ENCODE assay signal across 1 cellular context in genomic region chr12:109428038-109428629, GRCh38.
TF ChIP-seq lines count a peak whose summit lies in the region.

No MANE protein-coding gene starts in this region.

TF ChIP-seq in HepG2, 621 proteins besides CTCF, POLR2A, EP300 and RAD21 (continued from another document and continues in another):
- TF ChIP-seq ZNF687 (CRISPR knock-in tag; IDR thresholded peaks at IDR 0.05) (no peak), ZNF281 (CRISPR knock-in tag; IDR thresholded peaks at IDR 0.05; ENCODE audit: borderline replicate concordance) (no peak), RFXANK (CRISPR knock-in tag; IDR thresholded peaks at IDR 0.05) (no peak), ZNF607 (CRISPR knock-in tag; IDR thresholded peaks at IDR 0.05; ENCODE audit: borderline replicate concordance) (no peak), RCOR2 (CRISPR knock-in tag; IDR thresholded peaks at IDR 0.05) (no peak), SMYD3 (CRISPR knock-in tag; IDR thresholded peaks at IDR 0.05) (no peak), HMGXB3 (CRISPR knock-in tag; IDR thresholded peaks at IDR 0.05; ENCODE audit: borderline replicate concordance) (no peak), MYPOP (CRISPR knock-in tag; IDR thresholded peaks at IDR 0.05) (no peak), ZNF333 (CRISPR knock-in tag; IDR thresholded peaks at IDR 0.05; ENCODE audit: borderline replicate concordance) (no peak), RAD51 (IDR thresholded peaks at IDR 0.05; ENCODE audit: borderline replicate concordance) (no peak), BCL6 (CRISPR knock-in tag; IDR thresholded peaks at IDR 0.05) (0 out of 2 replicates have a peak, but pooled peaks have one; percentile 32), KAT2B (IDR thresholded peaks at IDR 0.05; ENCODE audit: borderline replicate concordance, low read depth, low read length) (no peak), ZNF337 (CRISPR knock-in tag; IDR thresholded peaks at IDR 0.05; ENCODE audit: borderline replicate concordance, low read depth) (no peak), DNMT3B (CRISPR knock-in tag; conservative IDR thresholded peaks at IDR 0.05) (no peak), HOXA7 (CRISPR knock-in tag; IDR thresholded peaks at IDR 0.05) (no peak), HMG20B (CRISPR knock-in tag; conservative IDR thresholded peaks at IDR 0.05) (no peak), SIX1 (CRISPR knock-in tag; IDR thresholded peaks at IDR 0.05; ENCODE audit: borderline replicate concordance) (no peak), HNRNPL (IDR thresholded peaks at IDR 0.05; ENCODE audit: low read depth, low read length) (no peak), ZNF639 (CRISPR knock-in tag; conservative IDR thresholded peaks at IDR 0.05) (no peak), SMARCE1 (IDR thresholded peaks at IDR 0.05; ENCODE audit: borderline replicate concordance) (no peak), POGK (CRISPR knock-in tag; conservative IDR thresholded peaks at IDR 0.05) (no peak), ZNF670 (CRISPR knock-in tag; IDR thresholded peaks at IDR 0.05; ENCODE audit: borderline replicate concordance) (no peak), ERF (CRISPR knock-in tag; IDR thresholded peaks at IDR 0.05) (peak; percentile 27; the same call in 1 of the 2 replicates), KMT2B (CRISPR knock-in tag; IDR thresholded peaks at IDR 0.05) (no peak), ZNF616 (CRISPR knock-in tag; IDR thresholded peaks at IDR 0.05; ENCODE audit: low read depth) (no peak), ZNF550 (CRISPR knock-in tag; IDR thresholded peaks at IDR 0.05; ENCODE audit: borderline replicate concordance) (no peak), PCBP2 (optimal IDR thresholded peaks at IDR 0.05; ENCODE audit: low read depth, low read length, poor library complexity, severe bottlenecking) (no peak), ZNF558 (CRISPR knock-in tag; IDR thresholded peaks at IDR 0.05; ENCODE audit: borderline replicate concordance) (no peak), ZNF260 (CRISPR knock-in tag; IDR thresholded peaks at IDR 0.05; ENCODE audit: borderline replicate concordance, low read depth) (no peak), ZNF674 (CRISPR knock-in tag; IDR thresholded peaks at IDR 0.05; ENCODE audit: low read depth) (no peak), BCLAF1 (IDR thresholded peaks at IDR 0.05) (no peak), ZNF580 (CRISPR knock-in tag; IDR thresholded peaks at IDR 0.05; ENCODE audit: borderline replicate concordance, low read depth) (no peak), MAFK (conservative IDR thresholded peaks at IDR 0.05 in 1 of 2, IDR thresholded peaks at IDR 0.05 in 1 of 2; ENCODE audit: low read length in 2 of 2) (no peak), ZNF7 (CRISPR knock-in tag; IDR thresholded peaks at IDR 0.05) (no peak), ARHGAP35 (CRISPR knock-in tag; IDR thresholded peaks at IDR 0.05; ENCODE audit: borderline replicate concordance) (no peak), BRF2 (CRISPR knock-in tag; IDR thresholded peaks at IDR 0.05) (no peak), PHF5A (CRISPR knock-in tag; IDR thresholded peaks at IDR 0.05; ENCODE audit: low read depth, unreplicated experiment) (no peak), NFKB2 (CRISPR knock-in tag; IDR thresholded peaks at IDR 0.05; ENCODE audit: borderline replicate concordance) (no peak), CEBPB (IDR thresholded peaks at IDR 0.05; ENCODE audit: borderline replicate concordance, low read depth, low read length) (no peak)
